In genomic region chr17:31561469-31562412, GRCh38 we compare ENCODE assay signal across 8 cellular contexts.
A peak's percentile ranks its signal among the peaks of the same experiment; 100 is the strongest.
DNase-seq lines count a peak whose midpoint lies in the region; ATAC-seq and TF ChIP-seq lines count a peak whose summit lies in the region.

No MANE protein-coding gene starts in this region.

- H3K36me3 ChIP-seq in iPS-20b (ENCODE audit: insufficient read depth, low read depth, low read length) = no peaks in the 10 kb centered on the region

- ATAC-seq in T-cell (replicated peaks in 1 of 4) (no peak), HG02884 (IDR thresholded peaks at IDR 0.05; ENCODE audit: unreplicated experiment) (no peak)

- POLR2A ChIA-PET in T-cell (lab: Charles Lee) = interaction anchor here in 1 of 2 donors (0.6 kb wide), 1 partner anchor 169 kb away, joined by 3 read pairs; no protein-coding TSS in a partner anchor

- peaks cover 51% of the 10 kb centered on the region for H3K36me3 Mint-ChIP-seq in HFFc6 (ENCODE audit: low read depth)
- H3K36me3 Mint-ChIP-seq in T-cell = no peaks in the 10 kb centered on the region

- H3K9ac ChIP-seq in iPS-20b (ENCODE audit: low read depth, low read length) = no peak overlapping the region

- H3K9me3 Mint-ChIP-seq in HFFc6 (no peaks in the 10 kb centered on the region), T-cell (no peaks in the 10 kb centered on the region)

- CTCF ChIA-PET in T-cell (lab: Charles Lee) = interaction anchor here in 1 of 2 donors (0.7 kb wide), 1 partner anchor 296 kb away, joined by 8 read pairs; no protein-coding TSS in a partner anchor

- DNase-seq in HFFc6 (peak; percentile 84), T-cell (no peak), inferior parietal cortex (ENCODE audit: extremely low spot score) (no peak), HT-29 (ENCODE audit: low spot score) (no peak), foreskin melanocyte (no peak)

- H3K27ac Mint-ChIP-seq in HFFc6 = peak overlapping the region; percentile 91
- no peak overlapping the region for H3K27ac Mint-ChIP-seq in T-cell

- H3K4me1 ChIP-seq in iPS-20b (ENCODE audit: insufficient read depth, low read length) = peaks cover 23% of the 10 kb centered on the region

- no peaks in the 10 kb centered on the region for H3K9me3 ChIP-seq in iPS-20b (ENCODE audit: insufficient read depth, low read depth, low read length)

- H3K4me3 ChIP-seq in iPS-20b (ENCODE audit: low read length) (0 out of 2 replicates have a peak overlapping the region, but pooled peaks have one; percentile 9), skin epidermis (peak overlapping the region in 4 of 7 experiments; percentile 45 to 71 (median 64))

- peaks cover 7% of the 10 kb centered on the region for H3K27me3 Mint-ChIP-seq in HFFc6 (ENCODE audit: insufficient read depth)
- peaks cover 4 to 12% of the 10 kb centered on the region in 2 donors for H3K27me3 Mint-ChIP-seq in T-cell

- H3K27ac ChIP-seq in iPS-20b (ENCODE audit: low read length) = no peak overlapping the region
- H3K27ac ChIP-seq in skin epidermis = peak overlapping the region in 20 of 21 experiments; percentile 9 to 98 (median 93)

- H3K27me3 ChIP-seq in iPS-20b (ENCODE audit: insufficient read depth, low read length) = peaks cover 51% of the 10 kb centered on the region

- no peak for TF ChIP-seq CTCF in HFFc6 (IDR thresholded peaks at IDR 0.05)

- peaks cover 59% of the 10 kb centered on the region for H3K4me1 Mint-ChIP-seq in HFFc6 (ENCODE audit: low read depth)
- peaks cover 8 to 17% (median 12%) of the 10 kb centered on the region in 3 donors for H3K4me1 Mint-ChIP-seq in T-cell

- H3K4me3 Mint-ChIP-seq in HFFc6 = peak overlapping the region; percentile 90
- H3K4me3 Mint-ChIP-seq in T-cell = peak overlapping the region in 2 of 3 donors; percentile 19 to 37
